Comparison of ENCODE assay signal across 19 cellular contexts in the genomic region with DNA sequence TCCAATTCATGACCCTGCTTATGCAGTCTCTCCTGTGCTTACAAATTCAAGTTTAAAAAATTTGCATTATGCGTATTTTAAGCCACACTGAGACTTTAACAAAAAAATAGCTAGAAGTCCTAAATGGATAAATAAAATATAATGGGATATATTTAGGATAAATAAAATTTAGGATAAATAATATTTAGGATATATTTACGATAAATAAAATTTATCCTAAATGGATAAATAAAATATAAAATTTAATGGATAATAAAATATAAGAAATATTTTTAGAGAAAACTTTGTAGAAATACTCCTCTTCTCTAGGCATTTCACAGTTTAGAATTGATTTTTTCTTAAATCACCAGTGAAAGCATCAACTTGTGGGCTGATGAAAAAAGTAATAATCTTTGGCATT. TPM values are rescaled to one million over a fixed set of nuclear protein-coding genes. Genes with fewer than 3 reads are reported as not detected.
A peak's percentile ranks its signal among the peaks of the same experiment; 100 is the strongest.
DNase-seq lines count a peak whose midpoint lies in the region; ATAC-seq, FAIRE-seq and TF ChIP-seq lines count a peak whose summit lies in the region.
"Had no signal": no experiment of that assay in that cellular context is flagged by ENCODE, and none has a peak within 500 bp of the region (broad histone marks: within the 10 kb centered on the region; RNA-seq: fewer than 3 reads in every experiment).

No MANE protein-coding gene starts in this region.

- ATAC-seq in right cardiac atrium: no peak
- no peak for ATAC-seq in HG02981 (IDR thresholded peaks at IDR 0.05; ENCODE audit: unreplicated experiment)
- no peak for ATAC-seq in GM18519 (IDR thresholded peaks at IDR 0.05; ENCODE audit: low FRiP score, unreplicated experiment)
- no peak for ATAC-seq in natural killer cell treated with Interleukin-12 subunit alpha and Interleukin-12 subunit beta and Interleukin-15 and Interleukin-18, amount 100 ng/mL, for 72 hours
- ATAC-seq: GM23338 had no signal

- no peaks in the 10 kb centered on the region for H3K27me3 Mint-ChIP-seq in natural killer cell treated with Interleukin-12 subunit alpha and Interleukin-12 subunit beta and Interleukin-15 and Interleukin-18, amount 100 ng/mL, for 72 hours

- DNase-seq in left ventricle myocardium inferior (no peak), right cardiac atrium (no peak), kidney (no peak), NCI-H146 treated with DMSO at 0.1 percent for 48 hours (lab: John Stamatoyannopoulos, UW; ENCODE audit: unreplicated experiment) (no peak)
- DNase-seq in natural killer cell treated with Interleukin-12 subunit alpha and Interleukin-12 subunit beta and Interleukin-15 and Interleukin-18, amount 100 ng/mL, for 72 hours (ENCODE audit: low spot score): no peak
- DNase-seq: CD4-positive, alpha-beta memory T cell; DMS153; DMS79; GF-D8 had no signal

- FAIRE-seq in colon (lab: Jason Lieb, UNC) (peak; percentile 87), kidney (lab: Jason Lieb, UNC) (peak; percentile 95)
- FAIRE-seq: H54 had no signal

- no peaks in the 10 kb centered on the region for H3K9me3 ChIP-seq in left ventricle myocardium inferior (replicated peaks)
- no peaks in the 10 kb centered on the region for H3K9me3 ChIP-seq in right cardiac atrium (ENCODE audit: control insufficient read depth, low read length)
- no peaks in the 10 kb centered on the region for H3K9me3 ChIP-seq in kidney (ENCODE audit: control insufficient read depth in 1 of 2, low read length in 2 of 2)
- H3K9me3 ChIP-seq: BLaER1 had no signal

- intact Hi-C loops in left ventricle myocardium inferior (cut with micrococcal nuclease) (loop anchor here (10.0 kb wide), 1 partner anchor 377 kb away; no protein-coding TSS in a partner anchor), right cardiac atrium (cut with DNase I) (loop anchor here in 3 of 4 donors (5.0 to 10.0 kb wide), 4 partner anchors 107 to 377 kb away; no protein-coding TSS in a partner anchor), kidney (cut with DNase I) (no loop called here)

- no peak overlapping the region for H3K27ac Mint-ChIP-seq in natural killer cell treated with Interleukin-12 subunit alpha and Interleukin-12 subunit beta and Interleukin-15 and Interleukin-18, amount 100 ng/mL, for 72 hours
- H3K27ac Mint-ChIP-seq: CD14-positive monocyte; CD4-positive, alpha-beta memory T cell; GM23338 had no signal

- no peak overlapping the region for H3K4me3 Mint-ChIP-seq in natural killer cell treated with Interleukin-12 subunit alpha and Interleukin-12 subunit beta and Interleukin-15 and Interleukin-18, amount 100 ng/mL, for 72 hours
- H3K4me3 Mint-ChIP-seq: CD14-positive monocyte; CD4-positive, alpha-beta memory T cell; GM23338 had no signal

- WGBS in right cardiac atrium: 95% methylated on average over 2 of the region's 2 CpGs

- TF ChIP-seq CTCF in left ventricle myocardium inferior (IDR thresholded peaks at IDR 0.05; ENCODE audit: borderline replicate concordance) (no peak), kidney (IDR thresholded peaks at IDR 0.05; ENCODE audit: borderline replicate concordance, extremely low read depth, insufficient read depth) (no peak)

- H3K36me3 ChIP-seq in left ventricle myocardium inferior (peaks cover 12% of the 10 kb centered on the region), kidney (ENCODE audit: control insufficient read depth in 1 of 2, insufficient read depth in 2 of 2, low read length in 2 of 2) (no peaks in the 10 kb centered on the region)
- H3K36me3 ChIP-seq: BLaER1 had no signal

- no peak overlapping the region for H3K4me3 ChIP-seq in left ventricle myocardium inferior
- no peak overlapping the region for H3K4me3 ChIP-seq in right cardiac atrium (ENCODE audit: low read length)
- no peak overlapping the region for H3K4me3 ChIP-seq in kidney (ENCODE audit: low read length in 2 of 2)
- H3K4me3 ChIP-seq: BLaER1, GM23338 had no signal

- H3K4me1 ChIP-seq in left ventricle myocardium inferior: peaks cover 64% of the 10 kb centered on the region
- H3K4me1 ChIP-seq in right cardiac atrium (ENCODE audit: control insufficient read depth, insufficient read depth, low read length): no peaks in the 10 kb centered on the region
- peaks cover 0 to 2% of the 10 kb centered on the region in 2 donors for H3K4me1 ChIP-seq in kidney (ENCODE audit: control insufficient read depth in 1 of 2, insufficient read depth in 1 of 2, low read depth in 1 of 2, low read length in 2 of 2)
- H3K4me1 ChIP-seq: BLaER1 had no signal

- no peak overlapping the region for H3K9ac ChIP-seq in kidney (ENCODE audit: low read length in 2 of 2)
- H3K9ac ChIP-seq: BLaER1 had no signal

- no peaks in the 10 kb centered on the region for H3K9me3 Mint-ChIP-seq in natural killer cell treated with Interleukin-12 subunit alpha and Interleukin-12 subunit beta and Interleukin-15 and Interleukin-18, amount 100 ng/mL, for 72 hours
- H3K9me3 Mint-ChIP-seq: CD4-positive, alpha-beta memory T cell; GM23338 had no signal

- H3K4me1 Mint-ChIP-seq in natural killer cell treated with Interleukin-12 subunit alpha and Interleukin-12 subunit beta and Interleukin-15 and Interleukin-18, amount 100 ng/mL, for 72 hours (ENCODE audit: low read depth in 2 of 2): no peaks in the 10 kb centered on the region
- H3K4me1 Mint-ChIP-seq: CD14-positive monocyte; CD4-positive, alpha-beta memory T cell had no signal

- H3K36me3 Mint-ChIP-seq in natural killer cell treated with Interleukin-12 subunit alpha and Interleukin-12 subunit beta and Interleukin-15 and Interleukin-18, amount 100 ng/mL, for 72 hours: no peaks in the 10 kb centered on the region
- H3K36me3 Mint-ChIP-seq: CD14-positive monocyte; CD4-positive, alpha-beta memory T cell had no signal

- peak overlapping the region; percentile 10 for H3K27ac ChIP-seq in left ventricle myocardium inferior (replicated peaks)
- H3K27ac ChIP-seq in right cardiac atrium (ENCODE audit: low read length): no peak overlapping the region
- no peak overlapping the region for H3K27ac ChIP-seq in kidney (ENCODE audit: low read depth in 2 of 2, low read length in 2 of 2)
- H3K27ac ChIP-seq: 22Rv1, BLaER1, HL-60 had no signal

- H3K27me3 ChIP-seq in left ventricle myocardium inferior (ENCODE audit: low read depth) (no peaks in the 10 kb centered on the region), right cardiac atrium (ENCODE audit: control insufficient read depth, insufficient read depth) (no peaks in the 10 kb centered on the region)
- H3K27me3 ChIP-seq: BLaER1 had no signal

RNA-seq across cellular contexts. Expression of gene GUCY1B1, which starts 22.6 kb away (rescaled TPM):
- total RNA-seq in left ventricle myocardium inferior (12.6 TPM), right cardiac atrium (10 to 100 TPM in 1 of 4 donors, 1 to 10 TPM in 3; 8.0 to 12.9 (median 9.3) TPM), kidney (24.7 TPM)
- polyA plus RNA-seq in right cardiac atrium (7.5 TPM), kidney (ENCODE audit: insufficient read depth, low read depth, low replicate concordance) (13.2 TPM)
- total RNA-seq in natural killer cell treated with Interleukin-12 subunit alpha and Interleukin-12 subunit beta and Interleukin-15 and Interleukin-18, amount 100 ng/mL, for 72 hours: 1 to 10 TPM in 1 of 2 donors, under 1 TPM in 1; 0.33 to 2.3 TPM
- total RNA-seq: A673; CD4-positive, alpha-beta memory T cell had no signal
- polyA plus RNA-seq: CD4-positive, alpha-beta memory T cell had no signal
